In the genomic region with DNA sequence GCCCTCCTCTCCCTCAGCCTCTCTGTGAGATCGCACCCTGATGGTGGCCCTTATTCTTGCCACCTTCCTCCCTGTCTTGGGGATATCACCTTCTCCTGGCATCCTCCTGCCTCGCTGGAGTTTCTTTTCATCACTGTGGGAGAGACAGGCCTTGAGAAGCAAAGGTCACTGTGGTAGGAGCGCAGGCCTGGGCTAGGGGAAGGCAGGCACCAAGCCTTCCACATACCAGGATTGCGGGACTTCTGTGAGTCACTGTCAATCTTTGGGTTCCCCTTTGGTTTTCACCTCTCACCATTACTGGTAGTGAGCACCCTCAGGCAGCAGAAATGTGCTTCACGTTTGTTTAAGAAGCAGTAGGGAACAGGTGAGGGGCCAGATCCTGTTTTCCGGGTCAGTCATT, we compare ENCODE assay signal across 6 cellular contexts. TPM values are rescaled to one million over a fixed set of nuclear protein-coding genes. Genes with fewer than 3 reads are reported as not detected.
"Had no signal": no experiment of that assay in that cellular context is flagged by ENCODE, and none has a peak within 500 bp of the region (broad histone marks: within the 10 kb centered on the region; RNA-seq: fewer than 3 reads in every experiment).

No MANE protein-coding gene starts in this region.

- H3K36me3 Mint-ChIP-seq: IgD-negative memory B cell had no signal

- H3K27ac ChIP-seq: HL-60 had no signal

- DNase-seq: H9, HCEC 1CT had no signal

- H3K27ac Mint-ChIP-seq: GM23338, H9 had no signal

- ATAC-seq: GM23338, HepG2 had no signal

- H3K4me2 ChIP-seq: GM23338 had no signal

- H2AFZ ChIP-seq: GM23338 had no signal

- H3K9me3 Mint-ChIP-seq: GM23338 had no signal

- FAIRE-seq: HepG2 had no signal

- H3K4me3 Mint-ChIP-seq: GM23338, H9 had no signal

- H3K4me3 ChIP-seq: GM23338 had no signal

RNA-seq across cellular contexts. Expression of a gene that starts 31.2 kb away (rescaled TPM):
- total RNA-seq: HepG2 had no signal
- polyA plus RNA-seq: HepG2, IgD-negative memory B cell had no signal
